ENCODE assay signal across 8 cellular contexts in the genomic region with DNA sequence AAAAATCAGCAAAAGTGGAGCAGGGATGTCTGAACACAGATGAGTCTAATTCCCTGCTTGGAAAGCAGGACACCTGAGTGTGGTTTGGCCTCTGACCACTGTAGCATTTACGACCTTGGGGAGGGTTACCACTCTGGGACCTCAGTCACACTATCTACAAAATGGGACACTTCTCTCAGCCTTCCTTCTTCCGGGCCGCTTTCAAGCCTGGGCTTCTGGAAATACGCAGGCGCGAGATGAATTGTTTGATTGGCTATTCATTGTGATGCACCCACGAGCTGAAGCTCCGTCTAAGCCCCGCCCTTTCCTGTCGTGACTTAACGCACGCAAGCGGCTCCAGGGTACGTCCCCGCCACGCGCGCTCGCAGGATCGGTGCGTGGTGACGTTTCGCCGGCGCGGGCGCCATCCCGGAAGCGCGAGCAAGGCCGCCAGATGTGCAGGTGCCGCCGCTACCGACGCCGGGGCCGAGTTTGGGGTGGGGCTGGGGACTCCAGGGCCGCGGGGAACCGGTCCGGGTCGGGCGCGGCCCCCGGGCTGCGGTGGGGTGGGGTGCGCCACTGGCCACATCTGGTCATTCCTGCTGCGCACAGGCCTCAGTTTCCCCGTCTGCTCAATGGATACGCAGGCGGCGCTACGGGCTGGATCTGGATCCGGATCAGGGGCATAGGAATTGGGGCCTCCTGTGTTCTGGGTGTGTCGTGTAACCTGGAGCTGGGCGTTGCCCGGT. TPM values are rescaled to one million over a fixed set of nuclear protein-coding genes. Genes with fewer than 3 reads are reported as not detected.
A peak's percentile ranks its signal among the peaks of the same experiment; 100 is the strongest.
DNase-seq lines count a peak whose midpoint lies in the region; ATAC-seq and TF ChIP-seq lines count a peak whose summit lies in the region.

A gene with protein sequence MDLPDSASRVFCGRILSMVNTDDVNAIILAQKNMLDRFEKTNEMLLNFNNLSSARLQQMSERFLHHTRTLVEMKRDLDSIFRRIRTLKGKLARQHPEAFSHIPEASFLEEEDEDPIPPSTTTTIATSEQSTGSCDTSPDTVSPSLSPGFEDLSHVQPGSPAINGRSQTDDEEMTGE (plus strand): TSS at position 397 of the 728 bp plus-strand sequence. CDS start 4,187 bp downstream, outside the sequence.

- peaks cover 29% of the 10 kb centered on the region for H3K4me1 ChIP-seq in OCI-LY7 (ENCODE audit: insufficient read depth, low read length, poor library complexity, severe bottlenecking)

- peak; percentile 88 for ATAC-seq in GM21515 (IDR thresholded peaks at IDR 0.05; ENCODE audit: unreplicated experiment)

- CTCF ChIA-PET in OCI-LY7 (lab: Charles Lee; ENCODE audit: unreplicated experiment), result interaction anchor here (0.6 to 1.1 kb wide), 3 partner anchors 32 to 583 kb away, joined by 3 to 5 read pairs (median 4); no protein-coding TSS in a partner anchor

- no peaks in the 10 kb centered on the region for H3K9me2 ChIP-seq in OCI-LY7 (ENCODE audit: insufficient read depth, low read length)

- H3K27ac ChIP-seq in OCI-LY7 (ENCODE audit: low read depth, low read length, poor library complexity, severe bottlenecking), result peak within 1 kb of the TSS; percentile 65

- TF ChIP-seq CTCF in OCI-LY7 (conservative IDR thresholded peaks at IDR 0.05; ENCODE audit: low read length), result no peak

- no peaks in the 10 kb centered on the region for H3K9me3 ChIP-seq in OCI-LY7 (ENCODE audit: low read length)

- intact Hi-C loops in OCI-LY7 (cut with micrococcal nuclease; ENCODE audit: unreplicated experiment), result loop anchor here (1.0 to 2.0 kb wide), 2 partner anchors 14 to 35 kb away; a partner anchor contains a TSS

- peaks cover 8% of the 10 kb centered on the region for H3K36me3 ChIP-seq in OCI-LY7 (ENCODE audit: insufficient read depth, low read length)

- H3K4me2 ChIP-seq in OCI-LY7 (ENCODE audit: low read length), result peak within 1 kb of the TSS; percentile 99

- peak within 1 kb of the TSS; percentile 70 for H2AFZ ChIP-seq in OCI-LY7 (ENCODE audit: low read length)

- peak; percentile 97 for DNase-seq in D341Med (ENCODE audit: low spot score)
- peak; percentile 96 for DNase-seq in HuH-7.5 (ENCODE audit: low spot score)
- DNase-seq in OCI-LY7 (ENCODE audit: low spot score), result peak; percentile 100
- peak; percentile 96 for DNase-seq in activated T-cell treated with anti-CD3 and anti-CD28 coated beads for 1 hour (ENCODE audit: low read depth)
- DNase-seq in epidermal melanocyte (ENCODE audit: insufficient read length, low spot score), result peak; percentile 98
- peak; percentile 95 for DNase-seq in middle frontal gyrus (ENCODE audit: extremely low spot score, low spot score)
- DNase-seq in stimulated activated CD8-positive, alpha-beta memory T cell treated with anti-CD3 and anti-CD28 coated beads, Interleukin-2, amount 100 ng/mL, for 48 hours (ENCODE audit: low read depth in 2 of 2), result peak; percentile 97

- H3K4me3 ChIP-seq in OCI-LY7 (ENCODE audit: low read depth, low read length, poor library complexity, severe bottlenecking), result peak within 1 kb of the TSS; percentile 95

- POLR2A ChIA-PET in OCI-LY7 (lab: Charles Lee), result interaction anchor here (0.6 to 3.6 kb wide), 13 partner anchors 11 to 816 kb away, joined by 3 to 27 read pairs (median 4); a partner anchor contains a TSS

- BruUV-seq in OCI-LY7 (replicated peaks; lab: Mats Ljungman, UMichigan), result no TSS peak

- 0 out of 2 replicates have a peak, but pooled peaks cover 6% of the 10 kb centered on the region for H4K20me1 ChIP-seq in OCI-LY7 (ENCODE audit: insufficient read depth, low read length)

- peaks cover 25% of the 10 kb centered on the region for H3K79me2 ChIP-seq in OCI-LY7 (ENCODE audit: insufficient read depth, low read depth, low read length)

RNA-seq across cellular contexts. Expression of the gene that starts here (rescaled TPM):
- 96.0 and 99.8 TPM in 2 replicates for total RNA-seq in OCI-LY7 (2014; rRNA removed; shearing (Covaris generic))
- total RNA-seq in OCI-LY7 (2022), result 96.7 and 101 TPM in 2 replicates

Comparison
In these comparisons a context has a peak if more than half of its experiments do, and no peak if none do; other contexts are left out.
1. Peak in every context shown above with its lines: DNase-seq, ATAC-seq, H3K4me3 ChIP-seq and H3K27ac ChIP-seq.